1 cellular context compared by ENCODE assay signal in the genomic region with DNA sequence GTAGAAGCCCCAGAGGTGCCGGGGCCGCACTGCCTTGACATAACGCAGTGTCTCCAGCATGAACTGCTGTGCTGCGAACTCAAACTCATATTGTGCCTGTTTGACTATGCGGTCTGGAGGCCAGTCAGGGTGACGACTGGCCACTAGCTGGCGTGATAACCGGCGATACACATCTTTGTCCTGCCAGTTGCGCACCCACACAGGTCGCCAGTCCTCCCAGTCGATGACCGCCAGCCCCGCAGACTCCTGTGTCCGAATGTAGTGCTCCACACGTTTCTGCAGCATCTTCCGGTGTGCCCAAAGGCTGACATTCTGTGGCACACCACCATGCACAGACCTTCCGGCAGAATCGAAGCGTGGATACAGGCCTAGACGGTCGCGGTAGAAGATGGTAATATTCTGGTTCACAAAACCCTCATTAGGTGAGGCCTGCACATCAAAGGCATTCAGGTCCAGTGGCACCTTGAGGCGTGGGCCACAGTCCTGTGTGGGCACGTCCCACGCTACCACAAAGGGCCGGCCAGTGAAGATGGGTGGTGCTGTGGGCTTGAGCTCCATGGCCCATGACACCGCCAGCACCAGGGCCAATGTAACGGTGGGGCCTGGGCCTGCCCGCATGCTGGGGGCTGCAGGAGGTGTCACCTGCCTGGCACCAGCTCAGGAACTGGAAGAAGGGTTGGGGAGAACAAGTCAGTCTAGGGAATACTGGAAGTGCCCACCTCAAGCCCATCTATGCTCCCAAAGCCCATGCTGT.
TF ChIP-seq lines count a peak whose summit lies in the region.

No MANE protein-coding gene starts in this region.

TF ChIP-seq in endothelial cell of umbilical vein, 7 proteins besides CTCF, POLR2A, EP300 and RAD21:
- no peak for TF ChIP-seq FOS (IDR thresholded peaks at IDR 0.05; ENCODE audit: borderline replicate concordance, insufficient read depth, low read length)
- TF ChIP-seq GATA2 (IDR thresholded peaks at IDR 0.05; ENCODE audit: insufficient read depth, insufficient read length, low read depth, low read length), result peak; percentile 36
- TF ChIP-seq JUN (IDR thresholded peaks at IDR 0.05; ENCODE audit: borderline replicate concordance, insufficient read depth, insufficient read length, low read depth), result no peak
- no peak for TF ChIP-seq MAX (IDR thresholded peaks at IDR 0.05; ENCODE audit: insufficient read depth, insufficient read length)
- no peak for TF ChIP-seq EZH2 (IDR thresholded peaks at IDR 0.05; ENCODE audit: borderline replicate concordance, low read depth, low read length, severe bottlenecking)
- peak; percentile 21 for TF ChIP-seq POLR2AphosphoS5 (IDR thresholded peaks at IDR 0.05; ENCODE audit: insufficient read depth, low read depth, low read length)
- TF ChIP-seq MYC (IDR thresholded peaks at IDR 0.05; ENCODE audit: low read depth, low read length), result no peak
TF ChIP-seq in endothelial cell of umbilical vein: peak in this region for 2.
